Comparison of ENCODE assay signal across 17 cellular contexts in the genomic region with DNA sequence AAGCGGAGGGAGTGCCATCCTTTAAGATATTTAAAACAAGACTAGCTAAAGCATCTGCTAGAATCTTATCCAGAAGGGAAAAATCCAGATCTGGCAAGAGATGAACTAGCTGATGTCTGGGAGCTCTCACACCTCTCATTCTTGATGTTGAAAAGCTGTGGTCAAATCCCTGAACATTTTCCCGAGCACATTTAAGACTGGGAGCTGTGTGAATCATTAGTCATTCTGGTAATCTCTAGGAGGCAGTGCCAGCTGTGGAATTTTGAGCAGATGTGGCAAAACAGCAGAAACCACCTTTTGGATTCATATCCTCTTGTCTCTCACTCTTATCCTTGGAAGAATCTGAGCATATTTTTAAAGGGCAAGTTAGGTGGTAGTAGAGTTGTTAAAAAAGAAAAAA.
DNase-seq lines count a peak whose midpoint lies in the region; ATAC-seq, FAIRE-seq and TF ChIP-seq lines count a peak whose summit lies in the region.
"Had no signal": no experiment of that assay in that cellular context is flagged by ENCODE, and none has a peak within 500 bp of the region (broad histone marks: within the 10 kb centered on the region; RNA-seq: fewer than 3 reads in every experiment).

No MANE protein-coding gene starts in this region.

- no peaks in the 10 kb centered on the region for H3K36me3 Mint-ChIP-seq in mesothelial cell of epicardium

- H3K27ac ChIP-seq in A673 (ENCODE audit: low read depth, low read length, poor library complexity, severe bottlenecking) = no peak overlapping the region

- H3K4me3 Mint-ChIP-seq in mesothelial cell of epicardium = no peak overlapping the region
- H3K4me3 Mint-ChIP-seq: neural crest cell had no signal

- peaks cover 6% of the 10 kb centered on the region for H3K27me3 Mint-ChIP-seq in mesothelial cell of epicardium (ENCODE audit: low read depth)

- FAIRE-seq in bronchial epithelial cell (lab: Jason Lieb, UNC) = no peak
- FAIRE-seq: endothelial cell of umbilical vein, islet of Langerhans had no signal

- intact Hi-C loops in A673 (cut with micrococcal nuclease; ENCODE audit: unreplicated experiment) = no loop called here

- no TSS peak for BruUV-seq in A673 (replicated peaks; lab: Mats Ljungman, UMichigan)

- ATAC-seq in GM21447 (IDR thresholded peaks at IDR 0.05; ENCODE audit: unreplicated experiment) = no peak

- CTCF ChIA-PET in A673 (lab: Charles Lee) = no interaction called here

- POLR2A ChIA-PET in A673 (lab: Charles Lee; ENCODE audit: low non-redundant PET) = no interaction called here

- no peaks in the 10 kb centered on the region for H3K9me3 ChIP-seq in A673 (ENCODE audit: low read depth, low read length, poor library complexity, severe bottlenecking)

- H3K4me1 Mint-ChIP-seq in mesothelial cell of epicardium = peaks cover 4% of the 10 kb centered on the region

- H3K27ac Mint-ChIP-seq in mesothelial cell of epicardium = no peak overlapping the region

- no peaks in the 10 kb centered on the region for H3K36me3 ChIP-seq in A673 (ENCODE audit: insufficient read depth, low read length, poor library complexity, severe bottlenecking)
- no peaks in the 10 kb centered on the region for H3K36me3 ChIP-seq in bronchial epithelial cell (ENCODE audit: control insufficient read depth, insufficient read depth, low read length)

- DNase-seq in A673 (ENCODE audit: low spot score) = peak; percentile 10
- DNase-seq in HFF-Myc (ENCODE audit: extremely low read depth, low read depth) = peak; percentile 63
- DNase-seq in bronchial epithelial cell (ENCODE audit: low read depth) = peak; percentile 22
- peak; percentile 61 for DNase-seq in kidney tubule cell (ENCODE audit: low spot score)
- DNase-seq in NK-92 (lab: John Stamatoyannopoulos, UW; ENCODE audit: unreplicated experiment) = no peak
- DNase-seq in SK-N-DZ (ENCODE audit: low spot score) = no peak
- DNase-seq in mesothelial cell of epicardium (ENCODE audit: low spot score in 2 of 2, unreplicated experiment in 2 of 2) = no peak
- DNase-seq: activated CD4-positive, alpha-beta T cell treated with anti-CD3 and anti-CD28 coated beads for 1 hour; activated T-cell treated with anti-CD3 and anti-CD28 coated beads, Interleukin-2, amount 50 U/mL, for 48 hours; KBM-7; NCI-H187; stimulated activated CD8-positive, alpha-beta memory T cell treated with anti-CD3 and anti-CD28 coated beads, Interleukin-4, amount 100 ng/mL, for 48 hours; SW 1271 had no signal

- no peaks in the 10 kb centered on the region for H3K9me3 Mint-ChIP-seq in mesothelial cell of epicardium
- H3K9me3 Mint-ChIP-seq: neural crest cell had no signal

- H3K4me1 ChIP-seq in A673 (ENCODE audit: insufficient read depth, low read length, poor library complexity, severe bottlenecking) = peaks cover 8% of the 10 kb centered on the region

- H3K4me3 ChIP-seq in A673 (ENCODE audit: low read depth, low read length, poor library complexity, severe bottlenecking) = no peak overlapping the region
- no peak overlapping the region for H3K4me3 ChIP-seq in HFF-Myc (replicated peaks; ENCODE audit: low read depth, low read length)
- no peak overlapping the region for H3K4me3 ChIP-seq in bronchial epithelial cell (ENCODE audit: low read depth, low read length)

- H3K27me3 ChIP-seq in A673 (replicated peaks; ENCODE audit: insufficient read depth, low read depth, low read length, poor library complexity) (no peaks in the 10 kb centered on the region), bronchial epithelial cell (ENCODE audit: control insufficient read depth, insufficient read depth, low read length) (no peaks in the 10 kb centered on the region)

- TF ChIP-seq CTCF in A673 (conservative IDR thresholded peaks at IDR 0.05; ENCODE audit: low read depth, low read length) (no peak), HFF-Myc (IDR thresholded peaks at IDR 0.05; ENCODE audit: low read depth, low read length, missing control alignments) (no peak), bronchial epithelial cell (IDR thresholded peaks at IDR 0.05; ENCODE audit: insufficient read depth, low read length, severe bottlenecking) (no peak), mesothelial cell of epicardium (IDR thresholded peaks at IDR 0.05; ENCODE audit: unreplicated experiment) (no peak)

Comparison
In these comparisons a context has a peak if more than half of its experiments do, and no peak if none do; other contexts are left out.
1. DNase-seq: peak in A673 (single experiment), HFF-Myc (single experiment), bronchial epithelial cell (single experiment) and kidney tubule cell (single experiment); none in NK-92 (single experiment), SK-N-DZ (single experiment) and mesothelial cell of epicardium (0 of 2).